23 cellular contexts compared by ENCODE assay signal in the genomic region with DNA sequence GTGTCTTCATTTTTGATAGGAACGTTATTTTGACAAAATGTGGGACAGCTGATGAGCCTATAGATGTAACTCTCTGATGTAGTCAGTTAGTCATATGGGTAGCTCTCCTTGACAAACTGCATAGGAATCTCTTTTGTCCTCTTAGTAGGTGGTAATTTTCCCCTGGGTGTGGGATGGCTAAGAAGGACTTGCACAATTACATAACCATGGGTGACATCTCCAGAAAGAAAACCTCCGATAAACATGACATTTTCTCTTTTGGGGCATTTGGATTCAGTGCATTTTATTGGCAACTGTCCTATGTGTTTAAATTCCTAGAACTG. TPM values are rescaled to one million over a fixed set of nuclear protein-coding genes. Genes with fewer than 3 reads are reported as not detected.
DNase-seq lines count a peak whose midpoint lies in the region; ATAC-seq, FAIRE-seq and TF ChIP-seq lines count a peak whose summit lies in the region.
"Had no signal": no experiment of that assay in that cellular context is flagged by ENCODE, and none has a peak within 500 bp of the region (broad histone marks: within the 10 kb centered on the region; RNA-seq: fewer than 3 reads in every experiment).

No MANE protein-coding gene starts in this region.

- H3K4me2 ChIP-seq in H1 (ENCODE audit: insufficient read depth in 1 of 2, low read depth in 2 of 2, low read length in 2 of 2) = no peak overlapping the region
- H3K4me2 ChIP-seq in trophoblast cell (ENCODE audit: low read length) = no peak overlapping the region

- DNase-seq in EH (ENCODE audit: low read depth) = peak; percentile 41
- DNase-seq in RCC 7860 (ENCODE audit: low spot score) = peak; percentile 26
- DNase-seq in H1 (ENCODE audit: low read depth in 1 of 2, low spot score in 2 of 2) = no peak
- peak in 1 of 2 donors; percentile 91 for DNase-seq in trophoblast cell
- no peak for DNase-seq in NCI-H1436 treated with DMSO at 0.1 percent for 48 hours (lab: John Stamatoyannopoulos, UW)
- no peak for DNase-seq in AG08395 (ENCODE audit: low spot score)
- DNase-seq: activated CD8-positive, alpha-beta memory T cell treated with anti-CD3 and anti-CD28 coated beads for 24 hours; activated T-cell treated with anti-CD3 and anti-CD28 coated beads, Interleukin-2, amount 50 U/mL, for 1 hour; left colon; stimulated activated CD4-positive, alpha-beta T cell treated with anti-CD3 and anti-CD28 coated beads, Interleukin-1b, Interleukin-23, amount 100 ng/mL, for 48 hours; upper lobe of right lung had no signal

- H2BK5ac ChIP-seq in H1 (ENCODE audit: low read depth, low read length) (no peak overlapping the region), trophoblast cell (ENCODE audit: low read depth, low read length, poor library complexity) (peak overlapping the region; percentile 26)

- H4K8ac ChIP-seq in H1 (ENCODE audit: extremely low read depth, insufficient read depth, low read length) (no peak overlapping the region), trophoblast cell (ENCODE audit: low read depth, low read length) (no peak overlapping the region)

- POLR2A ChIA-PET in H1 (lab: Charles Lee; ENCODE audit: partially characterized antibody) = interaction anchor here (0.6 to 0.9 kb wide), 2 partner anchors 50 to 178 kb away, joined by 3 read pairs; no protein-coding TSS in a partner anchor

- H4K91ac ChIP-seq in H1 (replicated peaks; ENCODE audit: insufficient read length, low read length) (no peak overlapping the region), trophoblast cell (ENCODE audit: low read depth, low read length) (no peak overlapping the region)

- H3K14ac ChIP-seq in H1 (ENCODE audit: insufficient read length) = no peak overlapping the region
- no peak overlapping the region for H3K14ac ChIP-seq in trophoblast cell (ENCODE audit: low read length)

- CTCF ChIA-PET in H1 (lab: Charles Lee; ENCODE audit: partially characterized antibody) = interaction anchor here (0.6 to 8.0 kb wide), 40 partner anchors 9 to 352 kb away, joined by 3 to 365 read pairs (median 4); no protein-coding TSS in a partner anchor

- H2BK20ac ChIP-seq in H1 (ENCODE audit: low read length) = no peak overlapping the region

- peaks cover 2 to 7% (median 6%) of the 10 kb centered on the region in 4 experiments for H3K27me3 ChIP-seq in H1 (replicated peaks in 1 of 4; ENCODE audit: control insufficient read depth in 3 of 4, extremely low read depth in 1 of 4, insufficient read depth in 3 of 4, low read length in 3 of 4)
- no peaks in the 10 kb centered on the region for H3K27me3 ChIP-seq in trophoblast cell (ENCODE audit: insufficient read depth, low read length)
- H3K27me3 ChIP-seq: SJCRH30 had no signal

- no peak overlapping the region for H4K12ac ChIP-seq in trophoblast cell (ENCODE audit: low read depth, low read length)

- H2BK12ac ChIP-seq in H1 (ENCODE audit: low read depth, low read length) (no peak overlapping the region), trophoblast cell (ENCODE audit: low read length) (no peak overlapping the region)

- H2AFZ ChIP-seq in H1 (ENCODE audit: low read length) (peak overlapping the region; percentile 48; the same call in 1 of the 2 replicates), trophoblast cell (ENCODE audit: insufficient read depth, low read length, poor library complexity) (no peak overlapping the region)

- H4K5ac ChIP-seq in H1 (ENCODE audit: insufficient read length, low read depth, low read length) = no peak overlapping the region

- H3K9ac ChIP-seq in H1 (replicated peaks in 1 of 4; ENCODE audit: extremely low read depth in 1 of 4, low read depth in 3 of 4, low read length in 3 of 4) = no peak overlapping the region
- H3K9ac ChIP-seq in trophoblast cell (ENCODE audit: low read length) = no peak overlapping the region

- H2BK15ac ChIP-seq in H1 (ENCODE audit: low read length) = no peak overlapping the region

- H3K4me1 ChIP-seq in H1 (replicated peaks in 1 of 4; ENCODE audit: control insufficient read depth in 3 of 4, insufficient read depth in 4 of 4, low read length in 3 of 4) (peaks cover 0 to 3% (median 0%) of the 10 kb centered on the region in 4 experiments; a peak in 1 of 7 replicates), trophoblast cell (ENCODE audit: control insufficient read depth in 1 of 2, insufficient read depth in 2 of 2, low read length in 2 of 2) (peaks cover 3 to 4% of the 10 kb centered on the region in 2 experiments)
- H3K4me1 ChIP-seq: prostate gland, upper lobe of right lung had no signal

- FAIRE-seq in RCC 7860 (lab: Jason Lieb, UNC) (no peak), H1 (lab: Jason Lieb, UNC) (no peak)

- H3K4me3 ChIP-seq in H1 (ENCODE audit: extremely low read depth in 1 of 4, insufficient read depth in 2 of 4, low read depth in 3 of 4, low read length in 4 of 4) (no peak overlapping the region), trophoblast cell (ENCODE audit: low read depth, low read length) (no peak overlapping the region)
- H3K4me3 ChIP-seq: coronary artery, prostate gland, SJCRH30, upper lobe of right lung had no signal

- H3K23ac ChIP-seq in H1 (ENCODE audit: insufficient read length) = no peak overlapping the region
- no peak overlapping the region for H3K23ac ChIP-seq in trophoblast cell (ENCODE audit: low read length)

- H4K20me1 ChIP-seq in H1 (replicated peaks in 1 of 2; ENCODE audit: control insufficient read depth in 1 of 2, insufficient read depth in 2 of 2, low read length in 2 of 2) = no peaks in the 10 kb centered on the region

- no peak for ATAC-seq in HG02973 (IDR thresholded peaks at IDR 0.05; ENCODE audit: unreplicated experiment)
- ATAC-seq in GM21619 (IDR thresholded peaks at IDR 0.05; ENCODE audit: unreplicated experiment) = no peak

- no peak for TF ChIP-seq EP300 in H1 (IDR thresholded peaks at IDR 0.05; ENCODE audit: borderline replicate concordance in 1 of 2, low read depth in 2 of 2, low read length in 2 of 2)

- H3K9me3 ChIP-seq in H1 (ENCODE audit: insufficient read depth in 2 of 2, low read depth in 1 of 2, low read length in 1 of 2) = peaks cover 4 to 6% of the 10 kb centered on the region in 2 experiments; a peak in 2 of 4 replicates
- peaks cover 16% of the 10 kb centered on the region for H3K9me3 ChIP-seq in trophoblast cell (ENCODE audit: insufficient read depth, low read depth, low read length)
- H3K9me3 ChIP-seq: neutrophil, prostate gland, SJCRH30, upper lobe of right lung had no signal

- TF ChIP-seq CTCF in H1 (IDR thresholded peaks at IDR 0.05; ENCODE audit: control extremely low read depth in 1 of 3, insufficient read depth in 1 of 3, low read depth in 1 of 3, low read length in 3 of 3) = no peak

- WGBS in H1 (ENCODE audit: extremely low coverage in 1 of 2, insufficient coverage in 1 of 2, insufficient read length in 1 of 2, insufficient replicate concordance in 2 of 2, low coverage in 1 of 2, low lambda C conversion rate in 2 of 2, missing lambda C conversion rate in 1 of 2), 2 experiments = 67% methylated on average over 2 of the region's 2 CpGs; no CpG with 5 or more reads in 1 of the 2 experiments
- no CpG with 5 or more reads among the region's 2 CpGs for WGBS in trophoblast cell (ENCODE audit: extremely low coverage, insufficient coverage, insufficient read length)

- no peaks in the 10 kb centered on the region for H3K23me2 ChIP-seq in H1 (ENCODE audit: low read depth, low read length)

- TF ChIP-seq RAD21 in H1 (IDR thresholded peaks at IDR 0.05 in 1 of 2, conservative IDR thresholded peaks at IDR 0.05 in 1 of 2; ENCODE audit: low read depth in 2 of 2, low read length in 2 of 2) = no peak

- no peaks in the 10 kb centered on the region for H3K79me2 ChIP-seq in H1 (ENCODE audit: control insufficient read depth in 1 of 2, insufficient read depth in 2 of 2, low read length in 2 of 2)
- H3K79me2 ChIP-seq in trophoblast cell (ENCODE audit: control insufficient read depth, insufficient read depth, low read length, poor library complexity) = no peaks in the 10 kb centered on the region

- no peak overlapping the region for H3K56ac ChIP-seq in H1 (replicated peaks; ENCODE audit: insufficient read length, low read depth, low read length)

- H3K27ac ChIP-seq in H1 (ENCODE audit: low read depth, low read length) = no peak overlapping the region
- no peak overlapping the region for H3K27ac ChIP-seq in trophoblast cell (ENCODE audit: low read depth, low read length)
- H3K27ac ChIP-seq: C4-2B, coronary artery, neutrophil, prostate gland, SJCRH30, upper lobe of right lung had no signal

- H2AK5ac ChIP-seq in H1 (ENCODE audit: low read depth, low read length) = no peak overlapping the region
- H2AK5ac ChIP-seq in trophoblast cell (ENCODE audit: low read length) = no peak overlapping the region

- H3K36me3 ChIP-seq in H1 (ENCODE audit: control insufficient read depth in 2 of 4, insufficient read depth in 4 of 4, low read length in 3 of 4) (no peaks in the 10 kb centered on the region), trophoblast cell (ENCODE audit: control insufficient read depth in 1 of 2, insufficient read depth in 2 of 2, low read length in 2 of 2) (no peaks in the 10 kb centered on the region)
- H3K36me3 ChIP-seq: neutrophil, prostate gland, SJCRH30, upper lobe of right lung had no signal

- no peak overlapping the region for H2BK120ac ChIP-seq in H1 (replicated peaks; ENCODE audit: low read depth, low read length)
- no peak overlapping the region for H2BK120ac ChIP-seq in trophoblast cell (ENCODE audit: insufficient read depth, low read length, poor library complexity)

- no peak overlapping the region for H3K18ac ChIP-seq in H1 (ENCODE audit: extremely low read depth, low read length)
- no peak overlapping the region for H3K18ac ChIP-seq in trophoblast cell (ENCODE audit: low read length)

- H3K4ac ChIP-seq in H1 (replicated peaks; ENCODE audit: insufficient read length, low read depth, low read length) (no peak overlapping the region), trophoblast cell (ENCODE audit: low read depth, low read length) (no peak overlapping the region)

- no peaks in the 10 kb centered on the region for H3K79me1 ChIP-seq in H1 (ENCODE audit: low read depth, low read length)
- peaks cover 7% of the 10 kb centered on the region for H3K79me1 ChIP-seq in trophoblast cell (ENCODE audit: low read length)

- no peak for TF ChIP-seq POLR2A in H1 (IDR thresholded peaks at IDR 0.05; ENCODE audit: control extremely low read depth in 1 of 2, low read depth in 2 of 2, low read length in 2 of 2)

RNA-seq across cellular contexts. Expression of a gene that starts 41.8 kb away (rescaled TPM):
- total RNA-seq in H1 (2021; fragmentation: NEBNext Ultra II Directional; extraction: Animal tissue kit (Norgen Biotek cat#: 25700)) = not detected in 2 replicates
- polyA plus RNA-seq in H1 (2011; rRNA removed) = 0.12 and 0.28 TPM in 2 replicates
- polyA plus RNA-seq in H1 (2011; cell fraction: cytosol; rRNA removed) = 0.14 TPM
- not detected for polyA plus RNA-seq in H1 (2011; cell fraction: nucleus; rRNA removed)
- polyA plus RNA-seq in H1 (2012, experiment 1 of 2) = 0.32 TPM in 1 of 4 replicates, not detected in the others
- polyA plus RNA-seq in H1 (2012, experiment 2 of 2) = not detected
- polyA plus RNA-seq in H1 (2013, experiment 1 of 2) = 0.28 TPM
- 0.29 TPM for polyA plus RNA-seq in H1 (2013, experiment 2 of 2)
- not detected in 2 replicates for polyA minus RNA-seq in H1 (2011; rRNA and poly(A)+ RNA removed)
- polyA minus RNA-seq in H1 (2011; cell fraction: cytosol; rRNA and poly(A)+ RNA removed) = not detected
- polyA minus RNA-seq in H1 (2011; cell fraction: nucleus; rRNA and poly(A)+ RNA removed) = not detected
- polyA plus RNA-seq in trophoblast cell (2013) = 0.39 and 0.48 TPM in 2 replicates
- total RNA-seq: activated CD4-positive, alpha-beta T cell treated with anti-CD3 and anti-CD28 coated beads for 36 hours; Calu3; left colon; MCF 10A; prostate gland; SJCRH30; T-helper 1 cell treated with Interleukin-12 subunit alpha and Interleukin-12 subunit beta and Interleukin-4 antibody, amounts not matched to agents 30 ng/mL and 1 ng/mL, for 36 hours; upper lobe of right lung had no signal

RNA-seq across cellular contexts. Expression of a gene that starts 41.9 kb away (rescaled TPM):
- total RNA-seq in H1 (2021; fragmentation: NEBNext Ultra II Directional; extraction: Animal tissue kit (Norgen Biotek cat#: 25700)) = 0.11 TPM in 1 of 2 replicates, not detected in the other
- 0.05 TPM in 2 replicates for polyA plus RNA-seq in H1 (2011; rRNA removed)
- polyA plus RNA-seq in H1 (2011; cell fraction: cytosol; rRNA removed) = 0.34 TPM
- polyA plus RNA-seq in H1 (2011; cell fraction: nucleus; rRNA removed) = 0.54 TPM
- 0.28 to 0.57 TPM (median 0.37 TPM) in 4 replicates for polyA plus RNA-seq in H1 (2012, experiment 1 of 2)
- not detected for polyA plus RNA-seq in H1 (2012, experiment 2 of 2)
- 0.24 TPM for polyA plus RNA-seq in H1 (2013, experiment 1 of 2)
- 0.17 TPM for polyA plus RNA-seq in H1 (2013, experiment 2 of 2)
- 0.13 TPM in 1 of 2 replicates, not detected in the other for polyA minus RNA-seq in H1 (2011; rRNA and poly(A)+ RNA removed)
- polyA minus RNA-seq in H1 (2011; cell fraction: cytosol; rRNA and poly(A)+ RNA removed) = not detected
- polyA minus RNA-seq in H1 (2011; cell fraction: nucleus; rRNA and poly(A)+ RNA removed) = 1.00 TPM
- polyA plus RNA-seq in trophoblast cell (2013) = 0.04 and 0.10 TPM in 2 replicates
- total RNA-seq: activated CD4-positive, alpha-beta T cell treated with anti-CD3 and anti-CD28 coated beads for 36 hours; Calu3; left colon; MCF 10A; prostate gland; SJCRH30; T-helper 1 cell treated with Interleukin-12 subunit alpha and Interleukin-12 subunit beta and Interleukin-4 antibody, amounts not matched to agents 30 ng/mL and 1 ng/mL, for 36 hours; upper lobe of right lung had no signal

RNA-seq across cellular contexts. Expression of a gene that starts 59.8 kb away (rescaled TPM):
- total RNA-seq in H1 (2021; fragmentation: NEBNext Ultra II Directional; extraction: Animal tissue kit (Norgen Biotek cat#: 25700)) = not detected in 2 replicates
- polyA plus RNA-seq in H1 (2011; rRNA removed) = not detected in 2 replicates
- 0.17 TPM for polyA plus RNA-seq in H1 (2011; cell fraction: cytosol; rRNA removed)
- polyA plus RNA-seq in H1 (2011; cell fraction: nucleus; rRNA removed) = not detected
- polyA plus RNA-seq in H1 (2012, experiment 1 of 2) = 0.40 to 1.1 TPM (median 1.0 TPM) in 3 of 4 replicates, not detected in the other
- polyA plus RNA-seq in H1 (2012, experiment 2 of 2) = not detected
- polyA plus RNA-seq in H1 (2013, experiment 1 of 2) = not detected
- polyA plus RNA-seq in H1 (2013, experiment 2 of 2) = 0.07 TPM
- polyA minus RNA-seq in H1 (2011; rRNA and poly(A)+ RNA removed) = not detected in 2 replicates
- polyA minus RNA-seq in H1 (2011; cell fraction: cytosol; rRNA and poly(A)+ RNA removed) = not detected
- not detected for polyA minus RNA-seq in H1 (2011; cell fraction: nucleus; rRNA and poly(A)+ RNA removed)
- polyA plus RNA-seq in trophoblast cell (2013) = not detected in 2 replicates
- total RNA-seq: activated CD4-positive, alpha-beta T cell treated with anti-CD3 and anti-CD28 coated beads for 36 hours; Calu3; endodermal cell; left colon; MCF 10A; prostate gland; SJCRH30; T-helper 1 cell treated with Interleukin-12 subunit alpha and Interleukin-12 subunit beta and Interleukin-4 antibody, amounts not matched to agents 30 ng/mL and 1 ng/mL, for 36 hours had no signal

Comparison
In these comparisons a context has a peak if more than half of its experiments do, and no peak if none do; other contexts are left out.
1. DNase-seq: peak in EH (single experiment) and RCC 7860 (single experiment); none in H1 (0 of 2), NCI-H1436 treated with DMSO at 0.1 percent for 48 hours (single experiment) and AG08395 (single experiment).